In the genomic region with DNA sequence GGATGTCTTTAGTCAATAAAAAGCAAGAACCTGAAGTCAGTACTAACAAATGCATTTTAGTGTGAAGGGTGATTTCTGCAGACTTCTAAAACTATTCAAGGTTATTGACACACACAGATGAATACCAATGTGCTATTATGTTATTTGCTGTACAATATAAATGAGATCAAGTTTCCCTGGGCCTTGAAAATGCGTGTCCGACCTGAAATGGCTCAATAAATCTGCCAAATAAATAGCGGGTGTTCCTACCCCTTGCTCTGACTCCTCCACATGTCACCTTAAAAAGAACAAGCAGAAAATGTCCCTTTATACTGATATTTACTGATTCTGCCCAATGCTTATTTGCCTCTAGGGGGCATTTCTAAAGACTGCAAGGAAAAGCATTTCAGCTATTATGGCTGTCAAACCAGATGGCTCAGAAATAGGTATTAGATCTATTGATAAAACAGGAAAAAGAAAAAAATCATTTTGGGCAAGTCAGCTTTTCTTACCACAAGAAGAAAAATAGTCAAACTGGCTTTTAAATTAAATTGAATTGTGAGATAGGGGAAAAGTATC, we compare ENCODE assay signal across 16 cellular contexts.
DNase-seq lines count a peak whose midpoint lies in the region; ATAC-seq and TF ChIP-seq lines count a peak whose summit lies in the region.
"Had no signal": no experiment of that assay in that cellular context is flagged by ENCODE, and none has a peak within 500 bp of the region (broad histone marks: within the 10 kb centered on the region; RNA-seq: fewer than 3 reads in every experiment).

No MANE protein-coding gene starts in this region.

- H3K27ac ChIP-seq in SK-N-SH (ENCODE audit: low read depth in 2 of 2, low read length in 1 of 2) (no peak overlapping the region), endodermal cell (ENCODE audit: low read depth, low read length) (no peak overlapping the region)

- TF ChIP-seq EP300 in SK-N-SH (IDR thresholded peaks at IDR 0.05; ENCODE audit: borderline replicate concordance in 1 of 2, low read depth in 1 of 2, low read length in 1 of 2): no peak

- no peak for TF ChIP-seq RAD21 in SK-N-SH (IDR thresholded peaks at IDR 0.05; ENCODE audit: low read length)

- no peaks in the 10 kb centered on the region for H3K79me2 ChIP-seq in SK-N-SH (ENCODE audit: insufficient read depth)

- H3K27me3 Mint-ChIP-seq in endodermal cell (ENCODE audit: insufficient read depth) (peaks cover 39% of the 10 kb centered on the region), type B pancreatic cell (no peaks in the 10 kb centered on the region)

- peaks cover 3% of the 10 kb centered on the region for H3K36me3 Mint-ChIP-seq in endodermal cell (ENCODE audit: low read depth)
- no peaks in the 10 kb centered on the region for H3K36me3 Mint-ChIP-seq in type B pancreatic cell
- H3K36me3 Mint-ChIP-seq: activated naive CD8-positive, alpha-beta T cell treated with anti-CD3 and anti-CD28 coated beads for 36 hours had no signal

- H3K9ac ChIP-seq in SK-N-SH (no peak overlapping the region), endodermal cell (ENCODE audit: extremely low read depth, low read length, poor library complexity, severe bottlenecking) (no peak overlapping the region)

- H3K27me3 ChIP-seq in SK-N-SH (ENCODE audit: insufficient read depth) (no peaks in the 10 kb centered on the region), endodermal cell (ENCODE audit: control insufficient read depth, insufficient read depth, low read length, poor library complexity, severe bottlenecking) (peaks cover 41% of the 10 kb centered on the region)

- H3K4me2 ChIP-seq in SK-N-SH: no peak overlapping the region

- DNase-seq in SK-N-SH (no peak), NAMALWA (ENCODE audit: low spot score) (peak; percentile 28), endodermal cell (no peak), type B pancreatic cell (ENCODE audit: extremely low spot score, unreplicated experiment) (no peak)
- no peak for DNase-seq in central memory CD4-positive, alpha-beta T cell
- DNase-seq: activated CD4-positive, alpha-beta T cell treated with anti-CD3 and anti-CD28 coated beads for 36 hours; activated naive CD8-positive, alpha-beta T cell treated with anti-CD3 and anti-CD28 coated beads for 36 hours; AML-193; cerebellar nuclear complex; left ventricle myocardium superior; psoas muscle; RPMI8226 had no signal

- H3K9me2 ChIP-seq in SK-N-SH: no peaks in the 10 kb centered on the region

- TF ChIP-seq CTCF in SK-N-SH (IDR thresholded peaks at IDR 0.05) (peak; percentile 25; the same call in 1 of the 2 replicates), endodermal cell (conservative IDR thresholded peaks at IDR 0.05) (peak; percentile 62), type B pancreatic cell (conservative IDR thresholded peaks at IDR 0.05) (peak; percentile 43)

- no peak overlapping the region for H3K27ac Mint-ChIP-seq in endodermal cell
- H3K27ac Mint-ChIP-seq in type B pancreatic cell: no peak overlapping the region
- H3K27ac Mint-ChIP-seq: activated CD4-positive, alpha-beta T cell treated with anti-CD3 and anti-CD28 coated beads for 36 hours; activated naive CD8-positive, alpha-beta T cell treated with anti-CD3 and anti-CD28 coated beads for 36 hours; T-helper 2 cell treated with Interferon-gamma antibody and Interleukin-4, amounts not matched to agents 5 μg/mL and 100 μg/mL, for 36 hours had no signal

- H3K9me3 ChIP-seq in SK-N-SH (no peaks in the 10 kb centered on the region), endodermal cell (ENCODE audit: control insufficient read depth, low read length) (no peaks in the 10 kb centered on the region)
- H3K9me3 ChIP-seq: psoas muscle had no signal

- POLR2A ChIA-PET in SK-N-SH (lab: Yijun Ruan, JAX): no interaction called here

- H2AFZ ChIP-seq in SK-N-SH (ENCODE audit: low read depth): no peak overlapping the region

- H3K4me3 ChIP-seq in SK-N-SH (ENCODE audit: low read depth in 2 of 2, low read length in 1 of 2): no peak overlapping the region
- no peak overlapping the region for H3K4me3 ChIP-seq in endodermal cell (ENCODE audit: low read length)
- H3K4me3 ChIP-seq: psoas muscle had no signal

- H3K9me3 Mint-ChIP-seq in endodermal cell (peaks cover 10% of the 10 kb centered on the region), type B pancreatic cell (peaks cover 18% of the 10 kb centered on the region)
- H3K9me3 Mint-ChIP-seq: T-helper 2 cell treated with Interferon-gamma antibody and Interleukin-4, amounts not matched to agents 5 μg/mL and 100 μg/mL, for 36 hours had no signal

- no peak overlapping the region for H3K4me3 Mint-ChIP-seq in endodermal cell
- H3K4me3 Mint-ChIP-seq in type B pancreatic cell: no peak overlapping the region
- H3K4me3 Mint-ChIP-seq: activated CD4-positive, alpha-beta T cell treated with anti-CD3 and anti-CD28 coated beads for 36 hours; activated naive CD8-positive, alpha-beta T cell treated with anti-CD3 and anti-CD28 coated beads for 36 hours; T-helper 2 cell treated with Interferon-gamma antibody and Interleukin-4, amounts not matched to agents 5 μg/mL and 100 μg/mL, for 36 hours had no signal

- 90% methylated on average over 3 of the region's 3 CpGs for WGBS in SK-N-SH (ENCODE audit: low lambda C conversion rate)
- WGBS in endodermal cell (ENCODE audit: insufficient coverage in 1 of 2, insufficient read length in 1 of 2), 2 experiments: 91% methylated on average over 3 of the region's 3 CpGs

- H4K20me1 ChIP-seq in SK-N-SH (ENCODE audit: insufficient read depth): no peaks in the 10 kb centered on the region

- H3F3A ChIP-seq in SK-N-SH (replicated peaks; ENCODE audit: insufficient read depth): peaks cover 2% of the 10 kb centered on the region

- H3K4me1 Mint-ChIP-seq in endodermal cell: peaks cover 60% of the 10 kb centered on the region
- H3K4me1 Mint-ChIP-seq in type B pancreatic cell (ENCODE audit: unreplicated experiment): peaks cover 19% of the 10 kb centered on the region
- H3K4me1 Mint-ChIP-seq: activated CD4-positive, alpha-beta T cell treated with anti-CD3 and anti-CD28 coated beads for 36 hours; activated naive CD8-positive, alpha-beta T cell treated with anti-CD3 and anti-CD28 coated beads for 36 hours had no signal

- no peaks in the 10 kb centered on the region for H3K36me3 ChIP-seq in SK-N-SH (replicated peaks in 1 of 2; ENCODE audit: control insufficient read depth in 1 of 2, insufficient read depth in 2 of 2, low read length in 1 of 2)
- no peaks in the 10 kb centered on the region for H3K36me3 ChIP-seq in endodermal cell (ENCODE audit: control insufficient read depth, insufficient read depth, low read length)

- CTCF ChIA-PET in SK-N-SH (lab: Yijun Ruan, JAX): interaction anchor here (2.4 to 3.6 kb wide), 2 partner anchors 11 kb away, joined by 8 to 14 read pairs; no protein-coding TSS in a partner anchor

- no peak for ATAC-seq in SK-N-SH treated with all-trans-retinoic acid at 6 μM for 48 hours
- no peak for ATAC-seq in activated CD4-positive, CD25-positive, alpha-beta regulatory T cell treated with anti-CD3 and anti-CD28 coated beads, Interleukin-2, amount 50 U/mL, for 24 hours
- ATAC-seq in GM19455 (IDR thresholded peaks at IDR 0.05; ENCODE audit: unreplicated experiment): no peak
- ATAC-seq: activated CD4-positive, alpha-beta T cell treated with anti-CD3 and anti-CD28 coated beads for 36 hours had no signal

- peaks cover 3 to 14% of the 10 kb centered on the region in 2 experiments; a peak in 3 of 4 replicates for H3K4me1 ChIP-seq in SK-N-SH (ENCODE audit: control insufficient read depth in 1 of 2, insufficient read depth in 2 of 2, low read depth in 1 of 2, low read length in 1 of 2)
- H3K4me1 ChIP-seq in endodermal cell (ENCODE audit: control insufficient read depth, insufficient read depth, low read length): peaks cover 6% of the 10 kb centered on the region

TF ChIP-seq in SK-N-SH, 30 proteins besides CTCF, POLR2A, EP300 and RAD21 (continues in another document):
- no peak for TF ChIP-seq YY1 (IDR thresholded peaks at IDR 0.05; ENCODE audit: low read depth)
- TF ChIP-seq TEAD4 (IDR thresholded peaks at IDR 0.05; ENCODE audit: borderline replicate concordance, insufficient read depth): no peak
- no peak for TF ChIP-seq RFX5 (IDR thresholded peaks at IDR 0.05; ENCODE audit: low read length)
- TF ChIP-seq TAF1 (IDR thresholded peaks at IDR 0.05; ENCODE audit: borderline replicate concordance, low read depth, low read length): no peak
- TF ChIP-seq NRF1 (IDR thresholded peaks at IDR 0.05; ENCODE audit: low read depth, low read length): no peak
- TF ChIP-seq, protein P1, sequence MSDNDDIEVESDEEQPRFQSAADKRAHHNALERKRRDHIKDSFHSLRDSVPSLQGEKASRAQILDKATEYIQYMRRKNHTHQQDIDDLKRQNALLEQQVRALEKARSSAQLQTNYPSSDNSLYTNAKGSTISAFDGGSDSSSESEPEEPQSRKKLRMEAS (IDR thresholded peaks at IDR 0.05; ENCODE audit: low read depth): no peak
- TF ChIP-seq CHD2 (IDR thresholded peaks at IDR 0.05; ENCODE audit: low read length, partially characterized antibody): no peak
- no peak for TF ChIP-seq NFIC (IDR thresholded peaks at IDR 0.05; ENCODE audit: borderline replicate concordance)
- TF ChIP-seq FOXJ3 (CRISPR knock-in tag; IDR thresholded peaks at IDR 0.05): no peak
- no peak for TF ChIP-seq SMC3 (IDR thresholded peaks at IDR 0.05; ENCODE audit: low read depth, low read length)
- no peak for TF ChIP-seq TCF12 (IDR thresholded peaks at IDR 0.05)

TF ChIP-seq in SK-N-SH treated with all-trans-retinoic acid at 6 μM for 48 hours, 23 proteins besides CTCF, POLR2A, EP300 and RAD21 (continues in another document):
- TF ChIP-seq, protein P2, sequence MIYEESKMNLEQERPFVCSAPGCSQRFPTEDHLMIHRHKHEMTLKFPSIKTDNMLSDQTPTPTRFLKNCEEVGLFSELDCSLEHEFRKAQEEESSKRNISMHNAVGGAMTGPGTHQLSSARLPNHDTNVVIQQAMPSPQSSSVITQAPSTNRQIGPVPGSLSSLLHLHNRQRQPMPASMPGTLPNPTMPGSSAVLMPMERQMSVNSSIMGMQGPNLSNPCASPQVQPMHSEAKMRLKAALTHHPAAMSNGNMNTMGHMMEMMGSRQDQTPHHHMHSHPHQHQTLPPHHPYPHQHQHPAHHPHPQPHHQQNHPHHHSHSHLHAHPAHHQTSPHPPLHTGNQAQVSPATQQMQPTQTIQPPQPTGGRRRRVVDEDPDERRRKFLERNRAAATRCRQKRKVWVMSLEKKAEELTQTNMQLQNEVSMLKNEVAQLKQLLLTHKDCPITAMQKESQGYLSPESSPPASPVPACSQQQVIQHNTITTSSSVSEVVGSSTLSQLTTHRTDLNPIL (CRISPR knock-in tag; IDR thresholded peaks at IDR 0.05; ENCODE audit: low read depth): no peak
- TF ChIP-seq BACH2 (CRISPR knock-in tag; IDR thresholded peaks at IDR 0.05; ENCODE audit: borderline replicate concordance): no peak
